ENCODE assay signal across 10 cellular contexts in genomic region chr11:89381094-89381493, GRCh38.
A peak's percentile ranks its signal among the peaks of the same experiment; 100 is the strongest.
DNase-seq lines count a peak whose midpoint lies in the region; ATAC-seq and TF ChIP-seq lines count a peak whose summit lies in the region.
"Had no signal": no experiment of that assay in that cellular context is flagged by ENCODE, and none has a peak within 500 bp of the region (broad histone marks: within the 10 kb centered on the region; RNA-seq: fewer than 3 reads in every experiment).

No MANE protein-coding gene starts in this region.

- no peak overlapping the region for H3K4me3 ChIP-seq in stomach
- H3K4me3 ChIP-seq: K562 had no signal

- whole genome bisulfite sequencing in stomach, 5 donors, result 55 to 77% (median 66%) methylated on average over 3 of the region's 3 CpGs

- no peak for TF ChIP-seq EP300 in stomach (IDR thresholded peaks at IDR 0.05)

- H3K9me3 Mint-ChIP-seq in brain, result no peaks in the 10 kb centered on the region

- intact Hi-C loops in stomach (cut with DNase I; ENCODE audit: low total_unique reads), result no loop called here

- H3K27ac ChIP-seq in stomach, result no peak overlapping the region

- H3K36me3 ChIP-seq in stomach, result no peaks in the 10 kb centered on the region

- peaks cover 4% of the 10 kb centered on the region for H3K4me1 Mint-ChIP-seq in brain
- H3K4me1 Mint-ChIP-seq: CD4-positive, CD25-positive, alpha-beta regulatory T cell had no signal

- peak; percentile 3 for DNase-seq in stimulated activated CD4-positive, alpha-beta T cell treated with anti-CD3 and anti-CD28 coated beads, Interleukin-15, amount 100 ng/mL, for 24 hours
- DNase-seq in stimulated activated CD4-positive, alpha-beta T cell treated with anti-CD3 and anti-CD28 coated beads, Interleukin-4, amount 100 ng/mL, for 1 hour, result no peak
- DNase-seq in inferior parietal cortex (ENCODE audit: extremely low spot score) (peak; percentile 9), stomach (no peak), SHP77 (lab: John Stamatoyannopoulos, UW) (no peak)
- DNase-seq: CD4-positive, CD25-positive, alpha-beta regulatory T cell had no signal

- H3K9me3 ChIP-seq in stomach, result peaks cover 0 to 21% (median 7%) of the 10 kb centered on the region in 4 donors

- H3K27ac Mint-ChIP-seq in brain, result peak overlapping the region in 3 of 5 experiments; percentile 24 to 51 (median 34)
- H3K27ac Mint-ChIP-seq: CD4-positive, CD25-positive, alpha-beta regulatory T cell had no signal

- no peak for TF ChIP-seq CTCF in brain (conservative IDR thresholded peaks at IDR 0.05)
- no peak for TF ChIP-seq CTCF in stomach (IDR thresholded peaks at IDR 0.05)

- no peak overlapping the region for H3K4me3 Mint-ChIP-seq in brain
- H3K4me3 Mint-ChIP-seq: CD4-positive, CD25-positive, alpha-beta regulatory T cell had no signal

- H3K27me3 Mint-ChIP-seq in brain, result no peaks in the 10 kb centered on the region
- H3K27me3 Mint-ChIP-seq: CD4-positive, CD25-positive, alpha-beta regulatory T cell had no signal

- ATAC-seq in GM21576 (IDR thresholded peaks at IDR 0.05; ENCODE audit: unreplicated experiment), result no peak
- no peak for ATAC-seq in GM18519 (IDR thresholded peaks at IDR 0.05; ENCODE audit: low FRiP score, unreplicated experiment)
- ATAC-seq: K562 had no signal

- H3K36me3 Mint-ChIP-seq in brain, result no peaks in the 10 kb centered on the region
- H3K36me3 Mint-ChIP-seq: CD4-positive, CD25-positive, alpha-beta regulatory T cell had no signal

- no peak for TF ChIP-seq POLR2A in stomach (IDR thresholded peaks at IDR 0.05)

- H3K4me1 ChIP-seq in stomach, result no peaks in the 10 kb centered on the region

- H3K27me3 ChIP-seq in stomach, result no peaks in the 10 kb centered on the region

Comparison
In these comparisons a context has a peak if more than half of its experiments do, and no peak if none do; other contexts are left out.
1. DNase-seq: peak in stimulated activated CD4-positive, alpha-beta T cell treated with anti-CD3 and anti-CD28 coated beads, Interleukin-15, amount 100 ng/mL, for 24 hours (single experiment) and inferior parietal cortex (single experiment); none in stimulated activated CD4-positive, alpha-beta T cell treated with anti-CD3 and anti-CD28 coated beads, Interleukin-4, amount 100 ng/mL, for 1 hour (single experiment), stomach (single experiment) and SHP77 (0 of 2).